ENCODE assay signal across 28 cellular contexts in the genomic region with DNA sequence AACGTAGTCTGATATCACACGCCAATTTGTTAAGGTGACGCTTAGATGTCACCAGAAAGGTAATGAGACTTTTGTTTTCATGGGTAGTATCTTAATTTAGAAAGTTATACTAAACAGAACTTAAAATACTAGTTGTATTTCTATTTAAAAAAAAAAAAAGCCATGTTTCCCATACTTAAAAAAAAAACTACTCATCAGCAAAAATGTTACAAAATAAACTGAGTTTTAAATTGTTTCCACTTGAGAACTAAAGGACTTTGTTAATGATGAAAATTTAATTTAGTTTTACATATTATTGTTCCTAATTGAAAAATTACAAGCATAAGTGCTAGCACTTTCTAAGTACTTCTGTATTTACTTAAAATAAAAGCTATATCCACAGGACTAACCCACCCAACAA.
"Had no signal": no experiment of that assay in that cellular context is flagged by ENCODE, and none has a peak within 500 bp of the region (broad histone marks: within the 10 kb centered on the region; RNA-seq: fewer than 3 reads in every experiment).

No MANE protein-coding gene starts in this region.

- H3K27ac Mint-ChIP-seq: dendritic cell treated with granulocyte-macrophage colony-stimulating factor and Interleukin-4, amounts not matched to agents 40 ng/mL and 50 ng/mL, for 4 days; effector memory CD8-positive, alpha-beta T cell; endodermal cell; mesothelial cell of epicardium; naive B cell; naive thymus-derived CD8-positive, alpha-beta T cell had no signal

- H3K9me3 ChIP-seq: colonic mucosa, esophagus squamous epithelium, gastroesophageal sphincter, heart left ventricle, left lung, lower lobe of right lung, mucosa of descending colon had no signal

- H3K27ac ChIP-seq: colonic mucosa, epithelial cell of prostate, esophagus squamous epithelium, gastroesophageal sphincter, heart left ventricle, hepatocyte, left lung, lower lobe of right lung had no signal

- FAIRE-seq: endometrium, islet of Langerhans, keratinocyte had no signal

- ATAC-seq: effector memory CD8-positive, alpha-beta T cell; esophagus mucosa; gastroesophageal sphincter; heart left ventricle; left cardiac atrium; left lung; left ventricle myocardium superior; lower lobe of right lung; naive thymus-derived CD8-positive, alpha-beta T cell had no signal

- DNase-seq: colonic mucosa; cortex of kidney; effector CD8-positive, alpha-beta T cell; effector memory CD8-positive, alpha-beta T cell; endodermal cell; erythroblast; esophagus squamous epithelium; foreskin fibroblast; foreskin melanocyte; heart left ventricle; hypothalamus; left cardiac atrium; left lung; left ventricle myocardium superior; lower lobe of right lung; mesenchymal stem cell; mucosa of descending colon; naive B cell; naive thymus-derived CD8-positive, alpha-beta T cell had no signal

- H3K27me3 Mint-ChIP-seq: dendritic cell treated with granulocyte-macrophage colony-stimulating factor and Interleukin-4, amounts not matched to agents 40 ng/mL and 50 ng/mL, for 4 days; effector memory CD8-positive, alpha-beta T cell had no signal

- H3K36me3 ChIP-seq: colonic mucosa, esophagus squamous epithelium, gastroesophageal sphincter, heart left ventricle, left lung, lower lobe of right lung had no signal

- H3K9me3 Mint-ChIP-seq: dendritic cell treated with granulocyte-macrophage colony-stimulating factor and Interleukin-4, amounts not matched to agents 40 ng/mL and 50 ng/mL, for 4 days; effector memory CD8-positive, alpha-beta T cell; endodermal cell; mesothelial cell of epicardium; naive thymus-derived CD8-positive, alpha-beta T cell had no signal

- H3K4me3 ChIP-seq: colonic mucosa, esophagus squamous epithelium, gastroesophageal sphincter, heart left ventricle, hepatocyte, left lung, lower lobe of right lung, mucosa of descending colon had no signal

- H3K4me1 ChIP-seq: colonic mucosa, heart left ventricle, left lung, lower lobe of right lung had no signal

- H3K4me3 Mint-ChIP-seq: dendritic cell treated with granulocyte-macrophage colony-stimulating factor and Interleukin-4, amounts not matched to agents 40 ng/mL and 50 ng/mL, for 4 days; effector memory CD8-positive, alpha-beta T cell; endodermal cell; mesothelial cell of epicardium; naive B cell; naive thymus-derived CD8-positive, alpha-beta T cell had no signal

- H3K36me3 Mint-ChIP-seq: mesothelial cell of epicardium; naive B cell; naive thymus-derived CD8-positive, alpha-beta T cell had no signal

- H3K79me2 ChIP-seq: hepatocyte had no signal

- H3K27me3 ChIP-seq: colonic mucosa, esophagus squamous epithelium, gastroesophageal sphincter, hepatocyte, left lung had no signal

- H3K4me2 ChIP-seq: hepatocyte had no signal

- H2AFZ ChIP-seq: hepatocyte had no signal

- H3K4me1 Mint-ChIP-seq: naive B cell; naive thymus-derived CD8-positive, alpha-beta T cell had no signal
